Comparison of ENCODE assay signal across 1 cellular context in the genomic region with DNA sequence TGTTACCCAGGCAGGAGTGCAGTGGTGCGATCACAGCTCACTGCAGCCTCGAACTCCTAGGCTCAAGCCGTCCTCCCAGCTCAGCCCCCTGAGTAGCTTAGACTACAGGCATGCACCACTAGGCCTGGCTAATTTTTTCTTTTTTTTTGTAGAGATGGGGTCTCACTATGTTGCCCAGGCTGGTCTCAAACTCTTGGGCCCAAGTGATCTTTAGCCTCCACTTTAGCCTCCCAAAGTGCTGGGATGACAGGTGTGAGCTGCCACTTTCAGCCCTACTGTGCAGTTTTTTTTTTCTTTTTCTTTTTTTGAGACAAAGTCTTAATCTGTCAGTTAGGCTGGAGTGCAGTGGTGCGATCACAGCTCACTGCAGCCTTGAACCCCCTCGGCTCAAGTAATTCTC.
TF ChIP-seq lines count a peak whose summit lies in the region.

No MANE protein-coding gene starts in this region.

TF ChIP-seq in GM23338, 12 proteins besides CTCF, POLR2A, EP300 and RAD21 (continued from another document):
- no peak for TF ChIP-seq ZNF462 (CRISPR knock-in tag; IDR thresholded peaks at IDR 0.05)
- TF ChIP-seq JUNB (IDR thresholded peaks at IDR 0.05; ENCODE audit: unreplicated experiment): no peak
- no peak for TF ChIP-seq ZNF331 (CRISPR knock-in tag; IDR thresholded peaks at IDR 0.05; ENCODE audit: low read depth)
- no peak for TF ChIP-seq EZH2 (IDR thresholded peaks at IDR 0.05; ENCODE audit: low read depth, unreplicated experiment)
- TF ChIP-seq ZNF114 (CRISPR knock-in tag; IDR thresholded peaks at IDR 0.05): no peak
- TF ChIP-seq ETS1 (IDR thresholded peaks at IDR 0.05): no peak
- TF ChIP-seq EZH2phosphoT487 (IDR thresholded peaks at IDR 0.05; ENCODE audit: unreplicated experiment): no peak
- TF ChIP-seq CREB1 (CRISPR knock-in tag; IDR thresholded peaks at IDR 0.05; ENCODE audit: low read depth): no peak
- TF ChIP-seq POLR2AphosphoS5 (IDR thresholded peaks at IDR 0.05; ENCODE audit: low read depth): no peak
